In genomic region chr6:144758602-144759001, GRCh38 we compare ENCODE assay signal across 16 cellular contexts.
DNase-seq lines count a peak whose midpoint lies in the region; ATAC-seq, FAIRE-seq and TF ChIP-seq lines count a peak whose summit lies in the region.
"Had no signal": no experiment of that assay in that cellular context is flagged by ENCODE, and none has a peak within 500 bp of the region (broad histone marks: within the 10 kb centered on the region; RNA-seq: fewer than 3 reads in every experiment).

No MANE protein-coding gene starts in this region.

- H3K4me1 ChIP-seq in K562 (replicated peaks in 1 of 2; ENCODE audit: control insufficient read depth in 2 of 2, insufficient read depth in 2 of 2, low read length in 2 of 2) (no peaks in the 10 kb centered on the region), small intestine (ENCODE audit: control insufficient read depth in 2 of 2, insufficient read depth in 1 of 2, low read depth in 1 of 2, low read length in 1 of 2) (no peaks in the 10 kb centered on the region)
- H3K4me1 ChIP-seq: left lung had no signal

- H3K4me3 ChIP-seq in K562 (no peak overlapping the region), small intestine (ENCODE audit: low read depth in 1 of 2, low read length in 2 of 2) (no peak overlapping the region)
- H3K4me3 ChIP-seq: cardiac muscle cell, GM23338, left lung had no signal

- H3K27me3 ChIP-seq in K562 (ENCODE audit: control insufficient read depth in 2 of 2, insufficient read depth in 2 of 2, low read length in 2 of 2), result no peaks in the 10 kb centered on the region
- H3K27me3 ChIP-seq in small intestine (ENCODE audit: control insufficient read depth in 2 of 2, insufficient read depth in 2 of 2, low read length in 2 of 2), result no peaks in the 10 kb centered on the region
- H3K27me3 ChIP-seq: cardiac muscle cell, left lung had no signal

- DNase-seq in activated CD8-positive, alpha-beta memory T cell treated with anti-CD3 and anti-CD28 coated beads, Interleukin-2, amount 10 ng/mL, durations not matched to agents 7 days and 5 days, result no peak
- no peak for DNase-seq in activated CD8-positive, alpha-beta memory T cell treated with anti-CD3 and anti-CD28 coated beads for 24 hours
- DNase-seq in HS-27A (ENCODE audit: low read depth), result peak; percentile 11
- no peak for DNase-seq in K562 (ENCODE audit: extremely low read depth in 1 of 4, low spot score in 3 of 4)
- DNase-seq in small intestine, result peak; percentile 22
- no peak for DNase-seq in sciatic nerve (ENCODE audit: low spot score)
- DNase-seq: activated T-cell treated with anti-CD3 and anti-CD28 coated beads, Interleukin-2, amount 50 U/mL, for 24 hours; left lung; NCI-H1417 treated with DMSO at 0.1 percent for 48 hours; nucleus accumbens; stimulated activated naive B cell treated with anti-CD40 and anti-IgM and Interleukin-4, amounts not matched to agents 10 μg/mL and 1 μg/mL and 100 μg/mL, for 72 hours had no signal

- H3K4me3 Mint-ChIP-seq in activated CD8-positive, alpha-beta memory T cell treated with anti-CD3 and anti-CD28 coated beads, Interleukin-2, amount 10 ng/mL, durations not matched to agents 7 days and 5 days, result no peak overlapping the region
- H3K4me3 Mint-ChIP-seq: activated T-cell treated with anti-CD3 and anti-CD28 coated beads, Interleukin-2, amount 50 U/mL, for 24 hours; GM23338; stimulated activated naive B cell treated with anti-CD40 and anti-IgM and Interleukin-4, amounts not matched to agents 10 μg/mL and 1 μg/mL and 100 μg/mL, for 72 hours; T-helper 2 cell treated with Interferon-gamma antibody and Interleukin-4, amounts not matched to agents 5 μg/mL and 100 μg/mL, for 36 hours had no signal

- TF ChIP-seq RAD21 in K562 (CRISPR knock-in tag; conservative IDR thresholded peaks at IDR 0.05 in 1 of 2, IDR thresholded peaks at IDR 0.05 in 1 of 2), result no peak

- no peaks in the 10 kb centered on the region for H3K79me2 ChIP-seq in K562 (ENCODE audit: control insufficient read depth, insufficient read depth, low read length)

- peak; percentile 55 for ATAC-seq in activated CD8-positive, alpha-beta memory T cell treated with anti-CD3 and anti-CD28 coated beads, Interleukin-2, amount 10 ng/mL, durations not matched to agents 7 days and 5 days
- ATAC-seq in K562 (no peak), GM21723 (IDR thresholded peaks at IDR 0.05; ENCODE audit: unreplicated experiment) (no peak), GM18517 (IDR thresholded peaks at IDR 0.05; ENCODE audit: unreplicated experiment) (no peak), sciatic nerve (no peak)
- ATAC-seq: GM23338; left lung; stimulated activated naive B cell treated with anti-CD40 and anti-IgM and Interleukin-4, amounts not matched to agents 10 μg/mL and 1 μg/mL and 100 μg/mL, for 72 hours had no signal

- no peak for TF ChIP-seq POLR2A in K562 (conservative IDR thresholded peaks at IDR 0.05)

- 25% methylated on average over 3 of the region's 3 CpGs for WGBS in K562 (ENCODE audit: insufficient coverage, low coverage, missing lambda C conversion rate)
- 13 to 59% (median 28%) methylated on average over 3 of the region's 3 CpGs for WGBS in small intestine, 3 donors

- intact Hi-C loops in K562 (cut with micrococcal nuclease), result no loop called here
- intact Hi-C loops in sciatic nerve (cut with DNase I), result no loop called here

- H3K27ac Mint-ChIP-seq in activated CD8-positive, alpha-beta memory T cell treated with anti-CD3 and anti-CD28 coated beads, Interleukin-2, amount 10 ng/mL, durations not matched to agents 7 days and 5 days, result no peak overlapping the region
- H3K27ac Mint-ChIP-seq: activated T-cell treated with anti-CD3 and anti-CD28 coated beads, Interleukin-2, amount 50 U/mL, for 24 hours; GM23338; stimulated activated naive B cell treated with anti-CD40 and anti-IgM and Interleukin-4, amounts not matched to agents 10 μg/mL and 1 μg/mL and 100 μg/mL, for 72 hours; T-helper 2 cell treated with Interferon-gamma antibody and Interleukin-4, amounts not matched to agents 5 μg/mL and 100 μg/mL, for 36 hours had no signal

- no peaks in the 10 kb centered on the region for H3K9me3 ChIP-seq in K562 (replicated peaks; ENCODE audit: control insufficient read depth, insufficient read depth, low read depth, low read length)
- H3K9me3 ChIP-seq in small intestine (ENCODE audit: control insufficient read depth, low read depth), result no peaks in the 10 kb centered on the region
- H3K9me3 ChIP-seq: left lung had no signal

- H3K27ac ChIP-seq in K562 (ENCODE audit: extremely low read depth, low read depth, low read length) (no peak overlapping the region), small intestine (ENCODE audit: low read depth in 1 of 2, low read length in 1 of 2) (no peak overlapping the region)
- H3K27ac ChIP-seq: cardiac muscle cell, left lung had no signal

- no TSS peak for BruUV-seq in K562 (replicated peaks; lab: Mats Ljungman, UMichigan)

- peaks cover 23% of the 10 kb centered on the region for H3K36me3 Mint-ChIP-seq in activated CD8-positive, alpha-beta memory T cell treated with anti-CD3 and anti-CD28 coated beads, Interleukin-2, amount 10 ng/mL, durations not matched to agents 7 days and 5 days

- H4K20me1 ChIP-seq in K562 (replicated peaks; ENCODE audit: control insufficient read depth, insufficient read depth, low read length), result no peaks in the 10 kb centered on the region

- POLR2A ChIA-PET in K562 (lab: Yijun Ruan, JAX), result no interaction called here

- FAIRE-seq in K562 (lab: Jason Lieb, UNC) (no peak), small intestine (lab: Jason Lieb, UNC) (no peak)

- H3K9me3 Mint-ChIP-seq in activated CD8-positive, alpha-beta memory T cell treated with anti-CD3 and anti-CD28 coated beads, Interleukin-2, amount 10 ng/mL, durations not matched to agents 7 days and 5 days (ENCODE audit: low read depth), result no peaks in the 10 kb centered on the region
- H3K9me3 Mint-ChIP-seq: activated T-cell treated with anti-CD3 and anti-CD28 coated beads, Interleukin-2, amount 50 U/mL, for 24 hours; GM23338; stimulated activated naive B cell treated with anti-CD40 and anti-IgM and Interleukin-4, amounts not matched to agents 10 μg/mL and 1 μg/mL and 100 μg/mL, for 72 hours; T-helper 2 cell treated with Interferon-gamma antibody and Interleukin-4, amounts not matched to agents 5 μg/mL and 100 μg/mL, for 36 hours had no signal

- TF ChIP-seq CTCF in K562 (IDR thresholded peaks at IDR 0.05 in 2 of 3, conservative IDR thresholded peaks at IDR 0.05 in 1 of 3; ENCODE audit: insufficient read depth in 2 of 3, low read depth in 1 of 3, low read length in 3 of 3), result no peak

- H2AFZ ChIP-seq in K562 (ENCODE audit: low read depth, low read length), result no peak overlapping the region
- H2AFZ ChIP-seq: GM23338 had no signal

- CTCF ChIA-PET in activated CD8-positive, alpha-beta memory T cell treated with anti-CD3 and anti-CD28 coated beads, Interleukin-2, amount 10 ng/mL, durations not matched to agents 7 days and 5 days (lab: Charles Lee), result no interaction called here
- CTCF ChIA-PET in K562 (lab: Yijun Ruan, JAX; ENCODE audit: low intra/inter-chr PET ratio), result no interaction called here

- H3K36me3 ChIP-seq in K562 (ENCODE audit: control insufficient read depth, insufficient read depth, low read length), result no peaks in the 10 kb centered on the region
- no peaks in the 10 kb centered on the region for H3K36me3 ChIP-seq in small intestine (ENCODE audit: control insufficient read depth in 2 of 2, insufficient read depth in 2 of 2, low read length in 2 of 2)

- H3K9ac ChIP-seq in K562 (ENCODE audit: insufficient read depth in 1 of 2, low read depth in 2 of 2, low read length in 2 of 2), result no peak overlapping the region

- peaks cover 3% of the 10 kb centered on the region for H3K4me1 Mint-ChIP-seq in activated CD8-positive, alpha-beta memory T cell treated with anti-CD3 and anti-CD28 coated beads, Interleukin-2, amount 10 ng/mL, durations not matched to agents 7 days and 5 days

- in situ Hi-C loops in K562 (cut with MboI), result no loop called here

- H3K9me1 ChIP-seq in K562 (ENCODE audit: control insufficient read depth, insufficient read depth, low read length), result no peaks in the 10 kb centered on the region

- no peak for TF ChIP-seq EP300 in K562 (IDR thresholded peaks at IDR 0.05; ENCODE audit: low read length)

- no peaks in the 10 kb centered on the region for H3K27me3 Mint-ChIP-seq in activated CD8-positive, alpha-beta memory T cell treated with anti-CD3 and anti-CD28 coated beads, Interleukin-2, amount 10 ng/mL, durations not matched to agents 7 days and 5 days
- H3K27me3 Mint-ChIP-seq: activated T-cell treated with anti-CD3 and anti-CD28 coated beads, Interleukin-2, amount 50 U/mL, for 24 hours; stimulated activated naive B cell treated with anti-CD40 and anti-IgM and Interleukin-4, amounts not matched to agents 10 μg/mL and 1 μg/mL and 100 μg/mL, for 72 hours had no signal

- no peak overlapping the region for H3K4me2 ChIP-seq in K562 (ENCODE audit: insufficient read depth, low read length)
- H3K4me2 ChIP-seq: GM23338 had no signal

TF ChIP-seq in K562, 482 proteins besides CTCF, POLR2A, EP300 and RAD21:
- TF ChIP-seq JUNB (CRISPR knock-in tag; conservative IDR thresholded peaks at IDR 0.05) (peak; percentile 80), ZNF699 (CRISPR knock-in tag; IDR thresholded peaks at IDR 0.05; ENCODE audit: insufficient replicate concordance) (no peak), CBX1 (IDR thresholded peaks at IDR 0.05; ENCODE audit: low read depth) (no peak), ATF2 (CRISPR knock-in tag; IDR thresholded peaks at IDR 0.05) (no peak), JUND (IDR thresholded peaks at IDR 0.05; ENCODE audit: borderline replicate concordance, low read depth, low read length) (no peak), JUND (tag; IDR thresholded peaks at IDR 0.05; ENCODE audit: borderline replicate concordance, low read depth, low read length) (peak; percentile 27; the same call in 1 of the 3 replicates), ATF3 (IDR thresholded peaks at IDR 0.05) (peak; percentile 58), ATF3 (CRISPR knock-in tag; conservative IDR thresholded peaks at IDR 0.05) (no peak)

Comparison
In these comparisons a context has a peak if more than half of its experiments do, and no peak if none do; other contexts are left out.
1. DNase-seq: peak in HS-27A (single experiment) and small intestine (single experiment); none in activated CD8-positive, alpha-beta memory T cell treated with anti-CD3 and anti-CD28 coated beads, Interleukin-2, amount 10 ng/mL, durations not matched to agents 7 days and 5 days (single experiment), activated CD8-positive, alpha-beta memory T cell treated with anti-CD3 and anti-CD28 coated beads for 24 hours (single experiment), K562 (0 of 4) and sciatic nerve (single experiment).